1 cellular context compared by ENCODE assay signal in the genomic region with DNA sequence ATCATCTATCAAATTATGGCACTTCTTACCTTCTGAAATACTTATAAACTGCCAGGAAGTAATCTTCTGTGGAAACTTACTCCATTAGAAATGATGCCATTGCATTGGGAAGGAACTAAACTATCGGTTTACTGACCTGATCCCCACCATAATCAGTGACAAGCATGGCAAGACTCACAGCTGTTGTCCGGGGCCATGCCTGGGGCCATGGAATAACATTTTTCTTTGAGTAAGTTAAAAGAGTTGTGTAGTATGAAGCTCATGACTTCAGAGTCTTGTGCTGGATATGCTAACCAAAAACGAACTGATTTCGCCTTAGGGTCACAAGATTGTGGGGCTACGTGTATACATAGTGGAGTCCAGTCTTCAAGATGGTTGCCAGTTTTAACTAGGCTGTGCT.
TF ChIP-seq lines count a peak whose summit lies in the region.

No MANE protein-coding gene starts in this region.

TF ChIP-seq in K562, 482 proteins besides CTCF, POLR2A, EP300 and RAD21 (continued from another document):
- TF ChIP-seq, protein P1, sequence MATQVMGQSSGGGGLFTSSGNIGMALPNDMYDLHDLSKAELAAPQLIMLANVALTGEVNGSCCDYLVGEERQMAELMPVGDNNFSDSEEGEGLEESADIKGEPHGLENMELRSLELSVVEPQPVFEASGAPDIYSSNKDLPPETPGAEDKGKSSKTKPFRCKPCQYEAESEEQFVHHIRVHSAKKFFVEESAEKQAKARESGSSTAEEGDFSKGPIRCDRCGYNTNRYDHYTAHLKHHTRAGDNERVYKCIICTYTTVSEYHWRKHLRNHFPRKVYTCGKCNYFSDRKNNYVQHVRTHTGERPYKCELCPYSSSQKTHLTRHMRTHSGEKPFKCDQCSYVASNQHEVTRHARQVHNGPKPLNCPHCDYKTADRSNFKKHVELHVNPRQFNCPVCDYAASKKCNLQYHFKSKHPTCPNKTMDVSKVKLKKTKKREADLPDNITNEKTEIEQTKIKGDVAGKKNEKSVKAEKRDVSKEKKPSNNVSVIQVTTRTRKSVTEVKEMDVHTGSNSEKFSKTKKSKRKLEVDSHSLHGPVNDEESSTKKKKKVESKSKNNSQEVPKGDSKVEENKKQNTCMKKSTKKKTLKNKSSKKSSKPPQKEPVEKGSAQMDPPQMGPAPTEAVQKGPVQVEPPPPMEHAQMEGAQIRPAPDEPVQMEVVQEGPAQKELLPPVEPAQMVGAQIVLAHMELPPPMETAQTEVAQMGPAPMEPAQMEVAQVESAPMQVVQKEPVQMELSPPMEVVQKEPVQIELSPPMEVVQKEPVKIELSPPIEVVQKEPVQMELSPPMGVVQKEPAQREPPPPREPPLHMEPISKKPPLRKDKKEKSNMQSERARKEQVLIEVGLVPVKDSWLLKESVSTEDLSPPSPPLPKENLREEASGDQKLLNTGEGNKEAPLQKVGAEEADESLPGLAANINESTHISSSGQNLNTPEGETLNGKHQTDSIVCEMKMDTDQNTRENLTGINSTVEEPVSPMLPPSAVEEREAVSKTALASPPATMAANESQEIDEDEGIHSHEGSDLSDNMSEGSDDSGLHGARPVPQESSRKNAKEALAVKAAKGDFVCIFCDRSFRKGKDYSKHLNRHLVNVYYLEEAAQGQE (CRISPR knock-in tag; IDR thresholded peaks at IDR 0.05; ENCODE audit: low read depth) = no peak
- TF ChIP-seq ZNF764 (CRISPR knock-in tag; IDR thresholded peaks at IDR 0.05; ENCODE audit: low read depth) = no peak
- no peak for TF ChIP-seq SAFB2 (IDR thresholded peaks at IDR 0.05; ENCODE audit: borderline replicate concordance, low read depth, low read length, severe bottlenecking)
